Comparison of ENCODE assay signal across 28 cellular contexts in the genomic region with DNA sequence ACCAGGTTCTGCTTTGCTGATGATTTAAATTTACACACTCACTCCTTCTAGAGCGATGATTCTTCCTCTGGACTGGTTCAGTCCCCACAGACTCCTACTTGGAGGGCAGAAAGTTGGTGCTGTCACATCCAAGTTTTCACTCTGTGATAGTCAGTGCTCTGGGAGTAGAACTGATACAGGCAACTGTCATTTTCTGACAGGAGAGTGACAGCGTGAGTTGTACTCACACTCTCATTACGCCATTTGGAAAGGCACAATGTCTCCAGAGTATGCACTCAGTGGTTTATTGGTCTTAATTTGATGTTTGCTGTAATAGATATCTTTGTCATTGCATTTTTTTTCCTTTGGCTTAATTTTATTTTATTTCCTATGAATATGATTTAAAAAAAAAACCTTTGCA.
"Had no signal": no experiment of that assay in that cellular context is flagged by ENCODE, and none has a peak within 500 bp of the region (broad histone marks: within the 10 kb centered on the region; RNA-seq: fewer than 3 reads in every experiment).

No MANE protein-coding gene starts in this region.

- DNase-seq: Karpas-422, MM.1S, MV-4-11, NCI-H1092, NCI-H1105, NCI-H1417 treated with DMSO at 0.1 percent for 48 hours, NCI-H1436 treated with DMSO at 0.1 percent for 48 hours, NCI-H1694 treated with DMSO at 0.1 percent for 48 hours, NCI-H187 treated with DMSO at 0.1 percent for 48 hours, NCI-H2029, NCI-H2081, NCI-H2171 treated with DMSO at 0.1 percent for 48 hours, NCI-H2227 treated with DMSO at 0.1 percent for 48 hours, NCI-H345, NCI-H446, NCI-H510A treated with DMSO at 0.1 percent for 48 hours, NCI-H524 treated with DMSO at 0.1 percent for 48 hours, NCI-H526 treated with DMSO at 0.1 percent for 48 hours, NCI-H774, PC-9, SK-N-SH, SW 1271, T-helper 1 cell had no signal

- H3K27ac ChIP-seq: PC-9, RWPE1, SJSA1 had no signal

- H3K4me3 ChIP-seq: PC-9, SJSA1 had no signal

- H2AFZ ChIP-seq: PC-9 had no signal

- FAIRE-seq: RCC 7860 had no signal

- H3K9ac ChIP-seq: SK-N-SH had no signal

- H3K36me3 ChIP-seq: SJSA1 had no signal

- H3K9me3 ChIP-seq: SJSA1, SK-N-SH had no signal

- H3K4me2 ChIP-seq: PC-9, SK-N-SH had no signal

- ATAC-seq: Panc1, Right ventricle myocardium inferior had no signal

- H3K4me1 ChIP-seq: SJSA1 had no signal

- H3K9me2 ChIP-seq: SK-N-SH had no signal

- H3K27me3 ChIP-seq: SJSA1 had no signal
